ENCODE assay signal across 1 cellular context in the genomic region with DNA sequence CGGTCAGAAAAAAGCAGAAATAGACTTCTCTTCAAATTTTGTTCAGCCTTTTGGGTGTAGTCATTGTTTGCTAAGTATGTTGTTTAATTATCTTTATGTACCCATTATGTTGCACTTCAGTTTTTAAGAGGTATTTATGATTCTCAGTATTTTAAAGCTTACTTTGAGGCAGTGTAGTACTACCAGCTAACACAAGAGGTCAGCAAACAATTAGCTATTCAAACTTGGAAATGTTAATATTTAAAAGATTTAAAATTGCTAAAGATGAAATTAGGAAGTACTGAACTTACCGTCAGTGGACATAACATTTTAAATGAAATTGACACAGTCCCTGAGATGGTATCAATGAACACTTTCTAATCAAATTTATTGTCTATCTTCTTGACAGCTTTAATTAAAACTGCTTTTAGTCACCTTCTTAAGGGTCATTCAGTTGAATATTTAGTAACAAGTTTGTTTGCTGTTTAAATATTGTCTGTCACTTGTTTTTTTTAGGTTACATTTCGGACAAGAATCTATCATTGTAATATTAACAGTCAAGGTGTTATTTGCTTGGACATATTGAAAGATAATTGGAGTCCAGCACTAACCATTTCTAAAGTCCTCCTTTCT.
TF ChIP-seq lines count a peak whose summit lies in the region.

No MANE protein-coding gene starts in this region.

TF ChIP-seq in HCT116, 20 proteins besides CTCF, POLR2A, EP300 and RAD21 (continued from another document):
- TF ChIP-seq MAX (IDR thresholded peaks at IDR 0.05) (no peak), CEBPB (IDR thresholded peaks at IDR 0.05; ENCODE audit: low read depth) (no peak), EZH2phosphoT487 (IDR thresholded peaks at IDR 0.05; ENCODE audit: borderline replicate concordance) (no peak), JUND (IDR thresholded peaks at IDR 0.05) (no peak), CBX3 (IDR thresholded peaks at IDR 0.05; ENCODE audit: low read depth) (no peak), POLR2AphosphoS5 (IDR thresholded peaks at IDR 0.05; ENCODE audit: low read depth, low read length) (no peak), YY1 (IDR thresholded peaks at IDR 0.05; ENCODE audit: extremely low read depth, insufficient replicate concordance, low read depth, low read length) (no peak), SP1 (IDR thresholded peaks at IDR 0.05; ENCODE audit: low read depth) (no peak), ELF1 (IDR thresholded peaks at IDR 0.05; ENCODE audit: borderline replicate concordance, low read depth) (no peak), ATF3 (IDR thresholded peaks at IDR 0.05) (no peak), EZH2 (IDR thresholded peaks at IDR 0.05) (no peak)
